1 cellular context compared by ENCODE assay signal in the genomic region with DNA sequence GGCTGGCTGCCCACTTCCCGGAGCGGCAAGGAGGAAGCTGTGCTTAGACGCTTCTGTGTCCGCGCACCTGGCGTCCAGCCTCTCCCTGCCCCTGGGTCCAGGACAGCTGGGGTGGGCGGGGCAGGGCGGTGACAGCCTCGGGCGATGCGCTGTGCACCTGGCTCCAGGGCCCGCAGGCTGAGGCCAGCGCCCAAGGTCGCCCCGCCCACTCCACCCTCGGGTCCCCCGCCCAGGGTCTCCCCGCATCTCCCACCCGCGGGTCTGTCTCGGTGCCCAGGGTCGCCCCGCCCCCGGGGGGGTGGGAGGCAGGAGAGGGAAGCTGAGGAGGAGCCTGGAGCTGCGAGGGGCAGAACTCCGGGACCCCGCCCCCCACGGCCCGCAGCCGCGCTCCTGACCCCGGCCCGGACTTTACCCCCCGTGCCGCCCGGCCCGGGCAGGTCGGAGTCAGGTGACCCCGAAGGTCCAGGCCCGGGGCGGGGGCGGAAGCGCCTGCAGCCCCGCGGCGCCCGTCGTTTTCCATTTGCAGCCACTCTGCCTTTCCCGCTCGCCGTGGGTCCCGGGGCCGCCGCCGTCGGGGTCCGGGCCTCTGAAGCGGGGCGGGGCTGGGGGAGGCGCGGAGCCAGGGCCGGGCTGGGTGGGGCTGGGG.
TF ChIP-seq lines count a peak whose summit lies in the region.

A gene with protein sequence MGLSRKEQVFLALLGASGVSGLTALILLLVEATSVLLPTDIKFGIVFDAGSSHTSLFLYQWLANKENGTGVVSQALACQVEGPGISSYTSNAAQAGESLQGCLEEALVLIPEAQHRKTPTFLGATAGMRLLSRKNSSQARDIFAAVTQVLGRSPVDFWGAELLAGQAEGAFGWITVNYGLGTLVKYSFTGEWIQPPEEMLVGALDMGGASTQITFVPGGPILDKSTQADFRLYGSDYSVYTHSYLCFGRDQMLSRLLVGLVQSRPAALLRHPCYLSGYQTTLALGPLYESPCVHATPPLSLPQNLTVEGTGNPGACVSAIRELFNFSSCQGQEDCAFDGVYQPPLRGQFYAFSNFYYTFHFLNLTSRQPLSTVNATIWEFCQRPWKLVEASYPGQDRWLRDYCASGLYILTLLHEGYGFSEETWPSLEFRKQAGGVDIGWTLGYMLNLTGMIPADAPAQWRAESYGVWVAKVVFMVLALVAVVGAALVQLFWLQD (minus strand): TSS at position 69 of the 646 bp plus-strand sequence. CDS start 3,072 bp downstream, outside the sequence.

TF ChIP-seq in HepG2, 621 proteins besides CTCF, POLR2A, EP300 and RAD21 (continued from another document and continues in another):
- TF ChIP-seq, protein P1, sequence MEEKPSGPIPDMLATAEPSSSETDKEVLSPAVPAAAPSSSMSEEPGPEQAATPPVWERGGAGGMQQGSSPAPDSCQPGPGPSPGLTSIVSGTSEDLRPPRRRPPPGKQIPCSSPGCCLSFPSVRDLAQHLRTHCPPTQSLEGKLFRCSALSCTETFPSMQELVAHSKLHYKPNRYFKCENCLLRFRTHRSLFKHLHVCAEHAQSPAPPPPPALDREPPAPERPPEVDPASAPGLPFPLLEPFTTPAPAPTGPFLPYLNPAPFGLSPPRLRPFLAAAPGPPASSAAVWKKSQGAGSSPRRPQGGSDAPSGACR (CRISPR knock-in tag; IDR thresholded peaks at IDR 0.05), result peak; percentile 77
- TF ChIP-seq ATM (IDR thresholded peaks at IDR 0.05; ENCODE audit: borderline replicate concordance) (no peak), LCORL (IDR thresholded peaks at IDR 0.05) (no peak), LCORL (CRISPR knock-in tag; IDR thresholded peaks at IDR 0.05) (peak; percentile 94), ZNF577 (CRISPR knock-in tag; IDR thresholded peaks at IDR 0.05; ENCODE audit: borderline replicate concordance, low read depth) (no peak), KDM2A (CRISPR knock-in tag; IDR thresholded peaks at IDR 0.05; ENCODE audit: borderline replicate concordance, low read depth) (0 out of 2 replicates have a peak, but pooled peaks have one; percentile 39), ZNF3 (CRISPR knock-in tag; IDR thresholded peaks at IDR 0.05) (no peak), ZBTB8A (CRISPR knock-in tag; IDR thresholded peaks at IDR 0.05; ENCODE audit: borderline replicate concordance, low read depth) (no peak), ZNF282 (IDR thresholded peaks at IDR 0.05; ENCODE audit: partially characterized antibody) (no peak), ZNF317 (CRISPR knock-in tag; IDR thresholded peaks at IDR 0.05) (no peak), ZNF670 (CRISPR knock-in tag; IDR thresholded peaks at IDR 0.05; ENCODE audit: borderline replicate concordance) (no peak), HDAC2 (CRISPR knock-in tag; IDR thresholded peaks at IDR 0.05) (peak; percentile 55), NFE2L2 (IDR thresholded peaks at IDR 0.05; ENCODE audit: low read length) (no peak), TP53 (CRISPR knock-in tag; conservative IDR thresholded peaks at IDR 0.05) (no peak), BORCS8-MEF2B (CRISPR knock-in tag; IDR thresholded peaks at IDR 0.05) (no peak), RXRB (CRISPR knock-in tag; IDR thresholded peaks at IDR 0.05; ENCODE audit: borderline replicate concordance) (peak; percentile 68; the same call in 1 of the 2 replicates), HDAC1 (CRISPR knock-in tag; IDR thresholded peaks at IDR 0.05) (peak; percentile 86), KLF9 (CRISPR knock-in tag; IDR thresholded peaks at IDR 0.05; ENCODE audit: low read depth) (0 out of 2 replicates have a peak, but pooled peaks have one; percentile 41), MBD4 (IDR thresholded peaks at IDR 0.05; ENCODE audit: borderline replicate concordance, low read length) (no peak), ZNF883 (CRISPR knock-in tag; IDR thresholded peaks at IDR 0.05; ENCODE audit: not compliant biosample characterization) (no peak), POLR2AphosphoS2 (IDR thresholded peaks at IDR 0.05; ENCODE audit: low read depth, low read length) (no peak), KLF6 (CRISPR knock-in tag; IDR thresholded peaks at IDR 0.05) (no peak), U2AF2 (IDR thresholded peaks at IDR 0.05; ENCODE audit: low read depth, low read length) (no peak), MIER2 (CRISPR knock-in tag; IDR thresholded peaks at IDR 0.05) (no peak), ZFX (CRISPR knock-in tag; IDR thresholded peaks at IDR 0.05; ENCODE audit: low read depth) (peak; percentile 58), HNRNPH1 (optimal IDR thresholded peaks at IDR 0.05; ENCODE audit: low read depth, low read length) (no peak), ZNF234 (CRISPR knock-in tag; conservative IDR thresholded peaks at IDR 0.05) (no peak), ZSCAN29 (CRISPR knock-in tag; conservative IDR thresholded peaks at IDR 0.05) (no peak), NR2C2 (CRISPR knock-in tag; IDR thresholded peaks at IDR 0.05; ENCODE audit: borderline replicate concordance) (peak; percentile 90), HDAC6 (IDR thresholded peaks at IDR 0.05; ENCODE audit: low read depth, low read length) (no peak), ZNF446 (CRISPR knock-in tag; IDR thresholded peaks at IDR 0.05) (no peak), TAF1 (CRISPR knock-in tag; IDR thresholded peaks at IDR 0.05) (peak; percentile 28; the same call in 1 of the 2 replicates), ZNF256 (CRISPR knock-in tag; conservative IDR thresholded peaks at IDR 0.05) (no peak)
- TF ChIP-seq, protein P2, sequence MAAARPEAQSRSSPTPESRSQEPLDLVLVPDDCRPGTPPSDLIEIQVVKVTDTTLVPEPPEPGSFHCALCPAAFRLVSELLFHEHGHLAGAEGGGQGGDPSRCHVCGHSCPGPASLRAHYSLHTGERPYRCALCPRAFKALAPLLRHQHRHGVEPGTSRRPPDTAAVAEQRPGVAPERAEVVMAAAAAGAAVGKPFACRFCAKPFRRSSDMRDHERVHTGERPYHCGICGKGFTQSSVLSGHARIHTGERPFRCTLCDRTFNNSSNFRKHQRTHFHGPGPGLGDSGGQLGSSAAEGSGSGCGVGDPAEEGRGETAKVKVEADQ (CRISPR knock-in tag; IDR thresholded peaks at IDR 0.05; ENCODE audit: borderline replicate concordance), result no peak
- TF ChIP-seq, protein P3, sequence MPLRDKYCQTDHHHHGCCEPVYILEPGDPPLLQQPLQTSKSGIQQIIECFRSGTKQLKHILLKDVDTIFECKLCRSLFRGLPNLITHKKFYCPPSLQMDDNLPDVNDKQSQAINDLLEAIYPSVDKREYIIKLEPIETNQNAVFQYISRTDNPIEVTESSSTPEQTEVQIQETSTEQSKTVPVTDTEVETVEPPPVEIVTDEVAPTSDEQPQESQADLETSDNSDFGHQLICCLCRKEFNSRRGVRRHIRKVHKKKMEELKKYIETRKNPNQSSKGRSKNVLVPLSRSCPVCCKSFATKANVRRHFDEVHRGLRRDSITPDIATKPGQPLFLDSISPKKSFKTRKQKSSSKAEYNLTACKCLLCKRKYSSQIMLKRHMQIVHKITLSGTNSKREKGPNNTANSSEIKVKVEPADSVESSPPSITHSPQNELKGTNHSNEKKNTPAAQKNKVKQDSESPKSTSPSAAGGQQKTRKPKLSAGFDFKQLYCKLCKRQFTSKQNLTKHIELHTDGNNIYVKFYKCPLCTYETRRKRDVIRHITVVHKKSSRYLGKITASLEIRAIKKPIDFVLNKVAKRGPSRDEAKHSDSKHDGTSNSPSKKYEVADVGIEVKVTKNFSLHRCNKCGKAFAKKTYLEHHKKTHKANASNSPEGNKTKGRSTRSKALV (CRISPR knock-in tag; IDR thresholded peaks at IDR 0.05), result 0 out of 2 replicates have a peak, but pooled peaks have one; percentile 43
- TF ChIP-seq, protein P4, sequence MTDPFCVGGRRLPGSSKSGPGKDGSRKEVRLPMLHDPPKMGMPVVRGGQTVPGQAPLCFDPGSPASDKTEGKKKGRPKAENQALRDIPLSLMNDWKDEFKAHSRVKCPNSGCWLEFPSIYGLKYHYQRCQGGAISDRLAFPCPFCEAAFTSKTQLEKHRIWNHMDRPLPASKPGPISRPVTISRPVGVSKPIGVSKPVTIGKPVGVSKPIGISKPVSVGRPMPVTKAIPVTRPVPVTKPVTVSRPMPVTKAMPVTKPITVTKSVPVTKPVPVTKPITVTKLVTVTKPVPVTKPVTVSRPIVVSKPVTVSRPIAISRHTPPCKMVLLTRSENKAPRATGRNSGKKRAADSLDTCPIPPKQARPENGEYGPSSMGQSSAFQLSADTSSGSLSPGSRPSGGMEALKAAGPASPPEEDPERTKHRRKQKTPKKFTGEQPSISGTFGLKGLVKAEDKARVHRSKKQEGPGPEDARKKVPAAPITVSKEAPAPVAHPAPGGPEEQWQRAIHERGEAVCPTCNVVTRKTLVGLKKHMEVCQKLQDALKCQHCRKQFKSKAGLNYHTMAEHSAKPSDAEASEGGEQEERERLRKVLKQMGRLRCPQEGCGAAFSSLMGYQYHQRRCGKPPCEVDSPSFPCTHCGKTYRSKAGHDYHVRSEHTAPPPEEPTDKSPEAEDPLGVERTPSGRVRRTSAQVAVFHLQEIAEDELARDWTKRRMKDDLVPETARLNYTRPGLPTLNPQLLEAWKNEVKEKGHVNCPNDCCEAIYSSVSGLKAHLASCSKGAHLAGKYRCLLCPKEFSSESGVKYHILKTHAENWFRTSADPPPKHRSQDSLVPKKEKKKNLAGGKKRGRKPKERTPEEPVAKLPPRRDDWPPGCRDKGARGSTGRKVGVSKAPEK (CRISPR knock-in tag; IDR thresholded peaks at IDR 0.05; ENCODE audit: borderline replicate concordance), result no peak
- TF ChIP-seq, protein P5, sequence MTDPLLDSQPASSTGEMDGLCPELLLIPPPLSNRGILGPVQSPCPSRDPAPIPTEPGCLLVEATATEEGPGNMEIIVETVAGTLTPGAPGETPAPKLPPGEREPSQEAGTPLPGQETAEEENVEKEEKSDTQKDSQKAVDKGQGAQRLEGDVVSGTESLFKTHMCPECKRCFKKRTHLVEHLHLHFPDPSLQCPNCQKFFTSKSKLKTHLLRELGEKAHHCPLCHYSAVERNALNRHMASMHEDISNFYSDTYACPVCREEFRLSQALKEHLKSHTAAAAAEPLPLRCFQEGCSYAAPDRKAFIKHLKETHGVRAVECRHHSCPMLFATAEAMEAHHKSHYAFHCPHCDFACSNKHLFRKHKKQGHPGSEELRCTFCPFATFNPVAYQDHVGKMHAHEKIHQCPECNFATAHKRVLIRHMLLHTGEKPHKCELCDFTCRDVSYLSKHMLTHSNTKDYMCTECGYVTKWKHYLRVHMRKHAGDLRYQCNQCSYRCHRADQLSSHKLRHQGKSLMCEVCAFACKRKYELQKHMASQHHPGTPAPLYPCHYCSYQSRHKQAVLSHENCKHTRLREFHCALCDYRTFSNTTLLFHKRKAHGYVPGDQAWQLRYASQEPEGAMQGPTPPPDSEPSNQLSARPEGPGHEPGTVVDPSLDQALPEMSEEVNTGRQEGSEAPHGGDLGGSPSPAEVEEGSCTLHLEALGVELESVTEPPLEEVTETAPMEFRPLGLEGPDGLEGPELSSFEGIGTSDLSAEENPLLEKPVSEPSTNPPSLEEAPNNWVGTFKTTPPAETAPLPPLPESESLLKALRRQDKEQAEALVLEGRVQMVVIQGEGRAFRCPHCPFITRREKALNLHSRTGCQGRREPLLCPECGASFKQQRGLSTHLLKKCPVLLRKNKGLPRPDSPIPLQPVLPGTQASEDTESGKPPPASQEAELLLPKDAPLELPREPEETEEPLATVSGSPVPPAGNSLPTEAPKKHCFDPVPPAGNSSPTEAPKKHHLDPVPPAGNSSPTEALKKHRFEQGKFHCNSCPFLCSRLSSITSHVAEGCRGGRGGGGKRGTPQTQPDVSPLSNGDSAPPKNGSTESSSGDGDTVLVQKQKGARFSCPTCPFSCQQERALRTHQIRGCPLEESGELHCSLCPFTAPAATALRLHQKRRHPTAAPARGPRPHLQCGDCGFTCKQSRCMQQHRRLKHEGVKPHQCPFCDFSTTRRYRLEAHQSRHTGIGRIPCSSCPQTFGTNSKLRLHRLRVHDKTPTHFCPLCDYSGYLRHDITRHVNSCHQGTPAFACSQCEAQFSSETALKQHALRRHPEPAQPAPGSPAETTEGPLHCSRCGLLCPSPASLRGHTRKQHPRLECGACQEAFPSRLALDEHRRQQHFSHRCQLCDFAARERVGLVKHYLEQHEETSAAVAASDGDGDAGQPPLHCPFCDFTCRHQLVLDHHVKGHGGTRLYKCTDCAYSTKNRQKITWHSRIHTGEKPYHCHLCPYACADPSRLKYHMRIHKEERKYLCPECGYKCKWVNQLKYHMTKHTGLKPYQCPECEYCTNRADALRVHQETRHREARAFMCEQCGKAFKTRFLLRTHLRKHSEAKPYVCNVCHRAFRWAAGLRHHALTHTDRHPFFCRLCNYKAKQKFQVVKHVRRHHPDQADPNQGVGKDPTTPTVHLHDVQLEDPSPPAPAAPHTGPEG (CRISPR knock-in tag; IDR thresholded peaks at IDR 0.05), result 0 out of 2 replicates have a peak, but pooled peaks have one; percentile 30
- TF ChIP-seq, protein P6, sequence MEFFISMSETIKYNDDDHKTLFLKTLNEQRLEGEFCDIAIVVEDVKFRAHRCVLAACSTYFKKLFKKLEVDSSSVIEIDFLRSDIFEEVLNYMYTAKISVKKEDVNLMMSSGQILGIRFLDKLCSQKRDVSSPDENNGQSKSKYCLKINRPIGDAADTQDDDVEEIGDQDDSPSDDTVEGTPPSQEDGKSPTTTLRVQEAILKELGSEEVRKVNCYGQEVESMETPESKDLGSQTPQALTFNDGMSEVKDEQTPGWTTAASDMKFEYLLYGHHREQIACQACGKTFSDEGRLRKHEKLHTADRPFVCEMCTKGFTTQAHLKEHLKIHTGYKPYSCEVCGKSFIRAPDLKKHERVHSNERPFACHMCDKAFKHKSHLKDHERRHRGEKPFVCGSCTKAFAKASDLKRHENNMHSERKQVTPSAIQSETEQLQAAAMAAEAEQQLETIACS (CRISPR knock-in tag; IDR thresholded peaks at IDR 0.05), result no peak
- TF ChIP-seq, protein P7, sequence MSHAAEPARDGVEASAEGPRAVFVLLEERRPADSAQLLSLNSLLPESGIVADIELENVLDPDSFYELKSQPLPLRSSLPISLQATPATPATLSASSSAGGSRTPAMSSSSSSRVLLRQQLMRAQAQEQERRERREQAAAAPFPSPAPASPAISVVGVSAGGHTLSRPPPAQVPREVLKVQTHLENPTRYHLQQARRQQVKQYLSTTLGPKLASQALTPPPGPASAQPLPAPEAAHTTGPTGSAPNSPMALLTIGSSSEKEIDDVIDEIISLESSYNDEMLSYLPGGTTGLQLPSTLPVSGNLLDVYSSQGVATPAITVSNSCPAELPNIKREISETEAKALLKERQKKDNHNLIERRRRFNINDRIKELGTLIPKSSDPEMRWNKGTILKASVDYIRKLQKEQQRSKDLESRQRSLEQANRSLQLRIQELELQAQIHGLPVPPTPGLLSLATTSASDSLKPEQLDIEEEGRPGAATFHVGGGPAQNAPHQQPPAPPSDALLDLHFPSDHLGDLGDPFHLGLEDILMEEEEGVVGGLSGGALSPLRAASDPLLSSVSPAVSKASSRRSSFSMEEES (CRISPR knock-in tag; IDR thresholded peaks at IDR 0.05), result peak; percentile 76
- TF ChIP-seq, protein P8, sequence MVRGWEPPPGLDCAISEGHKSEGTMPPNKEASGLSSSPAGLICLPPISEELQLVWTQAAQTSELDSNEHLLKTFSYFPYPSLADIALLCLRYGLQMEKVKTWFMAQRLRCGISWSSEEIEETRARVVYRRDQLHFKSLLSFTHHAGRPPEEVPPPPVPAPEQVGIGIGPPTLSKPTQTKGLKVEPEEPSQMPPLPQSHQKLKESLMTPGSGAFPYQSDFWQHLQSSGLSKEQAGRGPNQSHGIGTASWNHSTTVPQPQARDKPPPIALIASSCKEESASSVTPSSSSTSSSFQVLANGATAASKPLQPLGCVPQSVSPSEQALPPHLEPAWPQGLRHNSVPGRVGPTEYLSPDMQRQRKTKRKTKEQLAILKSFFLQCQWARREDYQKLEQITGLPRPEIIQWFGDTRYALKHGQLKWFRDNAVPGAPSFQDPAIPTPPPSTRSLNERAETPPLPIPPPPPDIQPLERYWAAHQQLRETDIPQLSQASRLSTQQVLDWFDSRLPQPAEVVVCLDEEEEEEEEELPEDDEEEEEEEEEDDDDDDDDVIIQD (CRISPR knock-in tag; IDR thresholded peaks at IDR 0.05; ENCODE audit: low read depth), result no peak
- TF ChIP-seq, protein P9, sequence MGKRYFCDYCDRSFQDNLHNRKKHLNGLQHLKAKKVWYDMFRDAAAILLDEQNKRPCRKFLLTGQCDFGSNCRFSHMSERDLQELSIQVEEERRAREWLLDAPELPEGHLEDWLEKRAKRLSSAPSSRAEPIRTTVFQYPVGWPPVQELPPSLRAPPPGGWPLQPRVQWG (CRISPR knock-in tag; IDR thresholded peaks at IDR 0.05; ENCODE audit: borderline replicate concordance, low read depth), result no peak
